19 cellular contexts compared by ENCODE assay signal in the genomic region with DNA sequence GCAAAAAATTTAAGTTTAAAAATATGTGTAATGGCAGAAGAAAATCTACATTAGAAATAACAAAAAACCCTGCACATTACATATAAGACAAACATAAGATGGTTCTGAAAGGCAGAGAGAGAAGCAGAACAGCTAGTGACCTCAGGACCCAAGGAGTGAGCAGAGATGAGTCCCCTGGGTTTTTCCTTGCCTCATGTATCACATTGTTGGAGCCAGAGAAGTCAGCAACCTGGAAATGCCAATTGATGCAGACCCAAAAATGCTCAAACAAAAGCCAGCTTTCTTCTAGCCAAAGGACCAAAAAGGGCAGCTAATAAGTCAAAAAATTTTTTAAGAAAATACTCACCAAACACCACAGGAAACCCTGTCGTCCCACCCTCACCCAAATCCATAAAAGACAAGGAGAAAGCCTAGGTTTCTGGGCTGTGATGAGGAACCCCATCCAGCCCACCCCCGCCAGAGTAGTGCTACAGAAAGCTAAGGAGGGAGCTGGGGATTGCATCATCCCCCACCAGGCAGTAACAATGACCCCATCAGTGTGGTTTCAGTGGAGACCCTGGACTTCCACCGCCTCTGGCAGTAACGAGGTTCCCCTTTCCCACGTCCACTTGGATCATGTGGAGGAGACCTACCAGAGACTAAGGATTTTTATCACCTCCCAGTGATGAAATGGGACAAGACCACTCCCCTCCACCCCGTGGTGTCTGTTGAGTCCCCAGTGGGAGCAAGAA.
"Had no signal": no experiment of that assay in that cellular context is flagged by ENCODE, and none has a peak within 500 bp of the region (broad histone marks: within the 10 kb centered on the region; RNA-seq: fewer than 3 reads in every experiment).

No MANE protein-coding gene starts in this region.

- DNase-seq: activated CD4-positive, alpha-beta T cell treated with anti-CD3 and anti-CD28 coated beads for 1 hour; activated CD4-positive, alpha-beta T cell treated with anti-CD3 and anti-CD28 coated beads, Interleukin-2, amount 50 U/mL, for 4 hours; activated naive CD4-positive, alpha-beta T cell treated with Interleukin-2 at 50 U/mL for 16 hours; effector memory CD4-positive, alpha-beta T cell; foreskin melanocyte; left colon; natural killer cell; nucleus accumbens; T-helper 9 cell; trophoblast cell had no signal

- H3K27ac ChIP-seq: ascending aorta, breast epithelium, suprapubic skin had no signal

- H3K9me3 Mint-ChIP-seq: activated T-helper 17 cell treated with anti-CD3 and anti-CD28 coated beads, Interleukin-2, amount 50 U/mL, for 72 hours; dendritic cell treated with granulocyte-macrophage colony-stimulating factor and Interleukin-4, amounts not matched to agents 40 ng/mL and 50 ng/mL, for 4 days; natural killer cell had no signal

- H3K4me1 ChIP-seq: ascending aorta, breast epithelium, suprapubic skin had no signal

- H3K36me3 ChIP-seq: ascending aorta, breast epithelium, suprapubic skin had no signal

- H3K4me1 Mint-ChIP-seq: activated T-helper 17 cell treated with anti-CD3 and anti-CD28 coated beads, Interleukin-2, amount 50 U/mL, for 72 hours; memory B cell had no signal

- H3K4me3 ChIP-seq: ascending aorta, breast epithelium, smooth muscle cell, suprapubic skin had no signal

- H3K9me3 ChIP-seq: ascending aorta, breast epithelium, suprapubic skin had no signal

- H3K4me3 Mint-ChIP-seq: activated T-helper 17 cell treated with anti-CD3 and anti-CD28 coated beads, Interleukin-2, amount 50 U/mL, for 72 hours; dendritic cell treated with granulocyte-macrophage colony-stimulating factor and Interleukin-4, amounts not matched to agents 40 ng/mL and 50 ng/mL, for 4 days; memory B cell; natural killer cell; stimulated activated naive CD8-positive, alpha-beta T cell treated with anti-CD3 and anti-CD28 coated beads, Interleukin-15, Interleukin-2, amounts not matched to agents 100 ng/mL and 50 ng/mL, for 24 hours had no signal

- H3K27me3 ChIP-seq: ascending aorta, breast epithelium, suprapubic skin had no signal

- H3K27me3 Mint-ChIP-seq: activated T-helper 17 cell treated with anti-CD3 and anti-CD28 coated beads, Interleukin-2, amount 50 U/mL, for 72 hours; dendritic cell treated with granulocyte-macrophage colony-stimulating factor and Interleukin-4, amounts not matched to agents 40 ng/mL and 50 ng/mL, for 4 days; memory B cell; progenitor cell of endocrine pancreas; stimulated activated naive CD8-positive, alpha-beta T cell treated with anti-CD3 and anti-CD28 coated beads, Interleukin-15, Interleukin-2, amounts not matched to agents 100 ng/mL and 50 ng/mL, for 24 hours had no signal

- H3K36me3 Mint-ChIP-seq: natural killer cell had no signal

- H3K27ac Mint-ChIP-seq: memory B cell; natural killer cell; progenitor cell of endocrine pancreas; stimulated activated naive CD8-positive, alpha-beta T cell treated with anti-CD3 and anti-CD28 coated beads, Interleukin-15, Interleukin-2, amounts not matched to agents 100 ng/mL and 50 ng/mL, for 24 hours had no signal
